8 cellular contexts compared by ENCODE assay signal in the genomic region with DNA sequence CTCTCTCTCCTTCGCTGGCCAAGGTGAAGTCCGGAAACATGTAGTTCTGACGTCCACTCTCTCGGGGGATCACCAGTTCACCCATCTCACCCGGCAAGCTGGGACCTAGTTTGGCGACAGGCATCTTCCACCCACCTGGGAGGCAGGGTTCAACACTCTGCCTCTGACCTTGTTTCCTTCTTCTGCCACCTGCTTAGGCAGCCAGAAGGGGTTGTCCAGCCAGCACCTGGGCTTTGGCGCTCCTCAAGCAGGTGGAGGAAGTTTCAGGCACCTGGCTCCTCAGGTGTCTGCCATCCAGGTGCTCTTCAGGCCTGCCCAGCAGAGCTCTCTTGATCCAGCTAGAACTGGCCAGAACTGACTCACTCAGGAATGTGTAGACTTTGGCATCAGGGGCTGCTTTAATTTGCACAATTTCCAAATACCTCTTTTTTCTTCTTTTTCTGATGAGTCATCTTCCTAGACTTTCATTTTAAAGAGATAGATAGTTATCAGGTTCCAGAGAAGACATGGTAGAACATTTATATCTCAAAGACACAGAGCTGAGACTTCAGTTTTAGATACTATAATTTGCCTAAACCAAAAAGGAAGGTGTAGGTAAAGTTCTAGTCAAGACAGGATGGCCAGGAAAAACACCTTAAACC. TPM values are rescaled to one million over a fixed set of nuclear protein-coding genes. Genes with fewer than 3 reads are reported as not detected.
DNase-seq lines count a peak whose midpoint lies in the region; ATAC-seq and TF ChIP-seq lines count a peak whose summit lies in the region.
"Not testable (repeated sequence)": the region's sequence is repeated elsewhere in the genome, so short reads cannot be mapped to it uniquely, and the experiment has no call there.
"Had no signal": no experiment of that assay in that cellular context is flagged by ENCODE, and none has a peak within 500 bp of the region (broad histone marks: within the 10 kb centered on the region; RNA-seq: fewer than 3 reads in every experiment).

No MANE protein-coding gene starts in this region.

- peaks cover 27% of the 10 kb centered on the region for H3K4me1 ChIP-seq in DND-41 (ENCODE audit: insufficient read depth, low read length)
- not testable (repeated sequence) for H3K4me1 ChIP-seq in Loucy (ENCODE audit: insufficient read depth, low read length, poor library complexity, severe bottlenecking); PC-9 (replicated peaks; ENCODE audit: insufficient read depth)

- H3K27me3 ChIP-seq in DND-41 (ENCODE audit: insufficient read depth, low read length, poor library complexity); Loucy (ENCODE audit: insufficient read depth, low read length, poor library complexity, severe bottlenecking); PC-9 (ENCODE audit: insufficient read depth, low read depth): not testable (repeated sequence)

- H3K4me3 ChIP-seq in DND-41 (ENCODE audit: low read depth in 1 of 2, low read length in 2 of 2); Loucy (ENCODE audit: low read length, poor library complexity, severe bottlenecking); PC-9: not testable (repeated sequence)

- CTCF ChIA-PET in PC-9 (lab: Charles Lee), result not testable (repeated sequence)

- peaks cover 11% of the 10 kb centered on the region for H3K36me3 ChIP-seq in DND-41 (ENCODE audit: insufficient read depth, low read length)
- H3K36me3 ChIP-seq in Loucy (ENCODE audit: insufficient read depth, low read length); PC-9 (ENCODE audit: low read depth): not testable (repeated sequence)

- H2AFZ ChIP-seq in DND-41 (ENCODE audit: low read depth, low read length); Loucy (ENCODE audit: low read length); PC-9: not testable (repeated sequence)

- intact Hi-C loops in PC-9 (cut with micrococcal nuclease; ENCODE audit: unreplicated experiment); cardiac septum (cut with DNase I): not testable (repeated sequence)

- not testable (repeated sequence) for TF ChIP-seq CTCF in DND-41 (IDR thresholded peaks at IDR 0.05; ENCODE audit: borderline replicate concordance, extremely low read depth, low read length, poor library complexity, severe bottlenecking); Loucy (conservative IDR thresholded peaks at IDR 0.05; ENCODE audit: low read length); PC-9 (conservative IDR thresholded peaks at IDR 0.05)

- H4K20me1 ChIP-seq in DND-41 (ENCODE audit: insufficient read depth, low read length); Loucy (ENCODE audit: insufficient read depth, low read length, poor library complexity, severe bottlenecking); PC-9 (ENCODE audit: insufficient read depth): not testable (repeated sequence)

- not testable (repeated sequence) for H3F3A ChIP-seq in Loucy (ENCODE audit: low read depth); PC-9 (ENCODE audit: insufficient read depth, low read depth)

- not testable (repeated sequence) for H3K27me3 Mint-ChIP-seq in T-helper 2 cell treated with Interferon-gamma antibody and Interleukin-4, amounts not matched to agents 5 μg/mL and 100 μg/mL, for 36 hours (ENCODE audit: low read depth); activated naive CD8-positive, alpha-beta T cell

- not testable (repeated sequence) for H3K4me2 ChIP-seq in DND-41 (ENCODE audit: insufficient read depth, low read length); PC-9
- H3K4me2 ChIP-seq in Loucy (ENCODE audit: low read depth, low read length, poor library complexity, severe bottlenecking), result peak overlapping the region; percentile 44

- H3K27ac Mint-ChIP-seq in T-helper 2 cell treated with Interferon-gamma antibody and Interleukin-4, amounts not matched to agents 5 μg/mL and 100 μg/mL, for 36 hours, result not testable (repeated sequence)
- peak overlapping the region; percentile 16 for H3K27ac Mint-ChIP-seq in activated naive CD8-positive, alpha-beta T cell

- H3K9me3 Mint-ChIP-seq in T-helper 2 cell treated with Interferon-gamma antibody and Interleukin-4, amounts not matched to agents 5 μg/mL and 100 μg/mL, for 36 hours; activated naive CD8-positive, alpha-beta T cell (ENCODE audit: low read depth): not testable (repeated sequence)

- not testable (repeated sequence) for ATAC-seq in DND-41 (ENCODE audit: insufficient read depth, low read depth)

- POLR2A ChIA-PET in PC-9 (lab: Charles Lee; ENCODE audit: unreplicated experiment), result not testable (repeated sequence)

- DNase-seq in DND-41; T-helper 2 cell treated with Interferon-gamma antibody and Interleukin-4, amounts not matched to agents 5 μg/mL and 100 μg/mL, for 36 hours (ENCODE audit: low spot score): not testable (repeated sequence)
- peak in 1 of 2 experiments; percentile 39 for DNase-seq in PC-9
- peak; percentile 69 for DNase-seq in cardiac septum (ENCODE audit: low spot score)

- not testable (repeated sequence) for H3K36me3 Mint-ChIP-seq in T-helper 2 cell treated with Interferon-gamma antibody and Interleukin-4, amounts not matched to agents 5 μg/mL and 100 μg/mL, for 36 hours (ENCODE audit: low read depth); activated naive CD8-positive, alpha-beta T cell

- not testable (repeated sequence) for H3K9me3 ChIP-seq in DND-41 (ENCODE audit: insufficient read depth, low read length, severe bottlenecking); Loucy (ENCODE audit: insufficient read depth, low read depth, low read length); PC-9 (ENCODE audit: insufficient read depth, low read depth)

- not testable (repeated sequence) for H3K79me2 ChIP-seq in DND-41 (ENCODE audit: insufficient read depth, low read length); Loucy (ENCODE audit: insufficient read depth, low read length); PC-9 (ENCODE audit: low read depth)

- not testable (repeated sequence) for H3K9ac ChIP-seq in DND-41 (ENCODE audit: low read depth, low read length); Loucy (ENCODE audit: low read depth, low read length, poor library complexity, severe bottlenecking)

- H3K27ac ChIP-seq in DND-41 (ENCODE audit: low read length), result peak overlapping the region; percentile 59; the same call in 1 of the 2 replicates
- peak overlapping the region; percentile 51; the same call in 1 of the 2 replicates for H3K27ac ChIP-seq in PC-9

- H3K4me1 Mint-ChIP-seq in T-helper 2 cell treated with Interferon-gamma antibody and Interleukin-4, amounts not matched to agents 5 μg/mL and 100 μg/mL, for 36 hours (ENCODE audit: low read depth), result peaks cover 11% of the 10 kb centered on the region
- H3K4me1 Mint-ChIP-seq in activated naive CD8-positive, alpha-beta T cell (ENCODE audit: low read depth), result peaks cover 10% of the 10 kb centered on the region

- peak overlapping the region; percentile 32 for H3K4me3 Mint-ChIP-seq in T-helper 2 cell treated with Interferon-gamma antibody and Interleukin-4, amounts not matched to agents 5 μg/mL and 100 μg/mL, for 36 hours
- H3K4me3 Mint-ChIP-seq in activated naive CD8-positive, alpha-beta T cell, result not testable (repeated sequence)

- TSS peak; percentile 52 for BruUV-seq in PC-9 (replicated peaks; lab: Mats Ljungman, UMichigan)

- not testable (repeated sequence) for H3K9me2 ChIP-seq in Loucy (replicated peaks; ENCODE audit: low read depth, low read length); PC-9 (ENCODE audit: insufficient read depth)

RNA-seq across cellular contexts. Expression of a gene that starts 25.6 kb away (rescaled TPM):
- total RNA-seq in PC-9 (2021), result not detected in 2 replicates
- total RNA-seq in cardiac septum, result not detected
- total RNA-seq: CD4-positive, alpha-beta memory T cell; H1 had no signal
